17 cellular contexts compared by ENCODE assay signal in the genomic region with DNA sequence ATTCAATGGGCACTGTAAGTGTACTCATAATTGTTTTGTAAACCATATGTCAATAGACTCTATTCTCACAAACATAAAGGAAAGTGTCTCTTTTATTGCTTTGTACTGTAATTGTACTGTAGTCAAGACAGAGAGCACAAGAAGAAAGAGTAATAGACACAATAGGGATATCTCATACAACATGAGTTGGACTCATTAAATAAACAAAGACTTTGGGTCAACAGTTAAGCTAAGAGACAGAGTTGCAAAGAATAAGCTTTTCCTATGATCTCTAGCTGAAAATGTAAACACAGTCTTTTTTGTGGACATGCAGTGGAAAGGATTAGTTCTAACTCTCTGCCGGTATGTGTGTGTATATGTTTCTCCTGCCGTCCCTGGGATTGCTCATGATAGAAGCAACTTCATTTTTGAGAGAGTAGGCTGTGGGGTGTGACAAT. TPM values are rescaled to one million over a fixed set of nuclear protein-coding genes. Genes with fewer than 3 reads are reported as not detected.
A peak's percentile ranks its signal among the peaks of the same experiment; 100 is the strongest.
DNase-seq lines count a peak whose midpoint lies in the region; ATAC-seq and TF ChIP-seq lines count a peak whose summit lies in the region.
"Had no signal": no experiment of that assay in that cellular context is flagged by ENCODE, and none has a peak within 500 bp of the region (broad histone marks: within the 10 kb centered on the region; RNA-seq: fewer than 3 reads in every experiment).

No MANE protein-coding gene starts in this region.

- H3K27ac Mint-ChIP-seq in Caco-2 (ENCODE audit: unreplicated experiment) = no peak overlapping the region
- H3K27ac Mint-ChIP-seq in CD8-positive, alpha-beta T cell = no peak overlapping the region
- H3K27ac Mint-ChIP-seq: activated CD4-positive, alpha-beta memory T cell treated with anti-CD3 and anti-CD28 coated beads for 36 hours; brain had no signal

- H3K27ac ChIP-seq in mammary epithelial cell (ENCODE audit: insufficient read depth, low read depth, low read length) (no peak overlapping the region), left lung (no peak overlapping the region)
- H3K27ac ChIP-seq in CD8-positive, alpha-beta T cell (ENCODE audit: low read depth, low read length) = no peak overlapping the region
- H3K27ac ChIP-seq: prostate gland, suprapubic skin had no signal

- H2AFZ ChIP-seq in mammary epithelial cell (ENCODE audit: low read depth, low read length) = peak overlapping the region; percentile 3

- H3K36me3 Mint-ChIP-seq in Caco-2 (ENCODE audit: insufficient read depth, unreplicated experiment) = no peaks in the 10 kb centered on the region
- H3K36me3 Mint-ChIP-seq in CD8-positive, alpha-beta T cell = no peaks in the 10 kb centered on the region
- H3K36me3 Mint-ChIP-seq: activated CD4-positive, alpha-beta memory T cell treated with anti-CD3 and anti-CD28 coated beads for 36 hours; brain had no signal

- peak overlapping the region; percentile 11 for H3K4me3 Mint-ChIP-seq in Caco-2 (ENCODE audit: unreplicated experiment)
- no peak overlapping the region for H3K4me3 Mint-ChIP-seq in CD8-positive, alpha-beta T cell
- H3K4me3 Mint-ChIP-seq: activated CD4-positive, alpha-beta memory T cell treated with anti-CD3 and anti-CD28 coated beads for 36 hours; brain had no signal

- no peak overlapping the region for H3K4me2 ChIP-seq in mammary epithelial cell (ENCODE audit: insufficient read depth, low read depth, low read length)

- H3K36me3 ChIP-seq in Caco-2 (ENCODE audit: control insufficient read depth, insufficient read depth, low read length) (no peaks in the 10 kb centered on the region; the same call in 1 of the 2 replicates), mammary epithelial cell (ENCODE audit: insufficient read depth, low read length) (no peaks in the 10 kb centered on the region), left lung (no peaks in the 10 kb centered on the region)
- H3K36me3 ChIP-seq in CD8-positive, alpha-beta T cell (ENCODE audit: insufficient read depth, low read length) = no peaks in the 10 kb centered on the region
- H3K36me3 ChIP-seq: prostate gland, suprapubic skin had no signal

- POLR2A ChIA-PET in Caco-2 (lab: Charles Lee) = no interaction called here
- POLR2A ChIA-PET in CD8-positive, alpha-beta T cell (lab: Charles Lee) = no interaction called here

- H3K4me1 ChIP-seq in Caco-2 (no peaks in the 10 kb centered on the region), mammary epithelial cell (ENCODE audit: insufficient read depth, low read length) (peaks cover 29% of the 10 kb centered on the region), left lung (peaks cover 0 to 34% of the 10 kb centered on the region in 2 donors)
- no peaks in the 10 kb centered on the region for H3K4me1 ChIP-seq in CD8-positive, alpha-beta T cell (ENCODE audit: insufficient read depth, low read length)
- H3K4me1 ChIP-seq: prostate gland had no signal

- DNase-seq in Caco-2 (peak in 1 of 2 experiments; percentile 27), M059J (ENCODE audit: low read depth) (peak; percentile 66), mammary epithelial cell (peak; percentile 17), left lung (no peak)
- no peak for DNase-seq in CD8-positive, alpha-beta T cell
- DNase-seq: activated CD4-positive, alpha-beta memory T cell treated with anti-CD3 and anti-CD28 coated beads for 36 hours; activated effector memory CD4-positive, alpha-beta T cell treated with anti-CD3 and anti-CD28 coated beads, Interleukin-2, amount 50 U/mL, for 16 hours; DMS79 treated with DMSO at 0.1 percent for 48 hours; islet precursor cell; NCI-H2081 treated with DMSO at 0.1 percent for 48 hours; SHP77 had no signal

- no peaks in the 10 kb centered on the region for H3K27me3 Mint-ChIP-seq in Caco-2 (ENCODE audit: insufficient read depth, unreplicated experiment)
- no peaks in the 10 kb centered on the region for H3K27me3 Mint-ChIP-seq in CD8-positive, alpha-beta T cell (ENCODE audit: low read depth)
- H3K27me3 Mint-ChIP-seq: activated CD4-positive, alpha-beta memory T cell treated with anti-CD3 and anti-CD28 coated beads for 36 hours had no signal

- no TSS peak for BruUV-seq in Caco-2 (replicated peaks; lab: Mats Ljungman, UMichigan)
- no TSS peak for BruUV-seq in mammary epithelial cell (replicated peaks; lab: Mats Ljungman, UMichigan)

- dilution Hi-C loops in mammary epithelial cell (cut with HindIII; ENCODE audit: low sequenced_read_pairs) = no loop called here

- no peak for TF ChIP-seq CTCF in Caco-2 (IDR thresholded peaks at IDR 0.05; ENCODE audit: insufficient read depth in 1 of 2, low read depth in 1 of 2, low read length in 1 of 2, severe bottlenecking in 1 of 2, unreplicated experiment in 1 of 2)
- TF ChIP-seq CTCF in mammary epithelial cell (conservative IDR thresholded peaks at IDR 0.05 in 1 of 2, IDR thresholded peaks at IDR 0.05 in 1 of 2; ENCODE audit: extremely low read depth in 1 of 2, insufficient read depth in 1 of 2, low read depth in 1 of 2, low read length in 2 of 2) = no peak
- TF ChIP-seq CTCF in left lung (IDR thresholded peaks at IDR 0.05) = no peak
- TF ChIP-seq CTCF in CD8-positive, alpha-beta T cell (IDR thresholded peaks at IDR 0.05) = no peak

- no peaks in the 10 kb centered on the region for H3K79me2 ChIP-seq in mammary epithelial cell (ENCODE audit: insufficient read depth, low read length)

- in situ Hi-C loops in mammary epithelial cell (cut with MboI; ENCODE audit: low sequenced_read_pairs in 2 of 2) = no loop called here

- H4K20me1 ChIP-seq in mammary epithelial cell (ENCODE audit: insufficient read depth, low read length) = no peaks in the 10 kb centered on the region

- CTCF ChIA-PET in Caco-2 (lab: Charles Lee) = no interaction called here
- CTCF ChIA-PET in mammary epithelial cell (lab: Charles Lee; ENCODE audit: low non-redundant PET) = no interaction called here
- CTCF ChIA-PET in CD8-positive, alpha-beta T cell (lab: Charles Lee) = no interaction called here

- intact Hi-C loops in Caco-2 (cut with micrococcal nuclease; ENCODE audit: unreplicated experiment) = loop anchor here (1.0 kb wide), 2 partner anchors 11 to 95 kb away; no protein-coding TSS in a partner anchor
- intact Hi-C loops in mammary epithelial cell (cut with micrococcal nuclease) = loop anchor here (10.0 kb wide), 1 partner anchor 109 kb away; no protein-coding TSS in a partner anchor
- intact Hi-C loops in left lung (cut with DNase I) = no loop called here
- intact Hi-C loops in CD8-positive, alpha-beta T cell (cut with DNase I, micrococcal nuclease) = no loop called here

- H3K4me1 Mint-ChIP-seq in Caco-2 (ENCODE audit: low read depth, unreplicated experiment) = peaks cover 12% of the 10 kb centered on the region
- H3K4me1 Mint-ChIP-seq in CD8-positive, alpha-beta T cell (ENCODE audit: low read depth) = no peaks in the 10 kb centered on the region
- H3K4me1 Mint-ChIP-seq: brain had no signal

- H3K27me3 ChIP-seq in Caco-2 (replicated peaks; ENCODE audit: control insufficient read depth, insufficient read depth, low read length) = no peaks in the 10 kb centered on the region; the same call in 1 of the 2 replicates
- H3K27me3 ChIP-seq in mammary epithelial cell (ENCODE audit: insufficient read depth, low read length) = no peaks in the 10 kb centered on the region
- H3K27me3 ChIP-seq in left lung = no peaks in the 10 kb centered on the region
- H3K27me3 ChIP-seq in CD8-positive, alpha-beta T cell (ENCODE audit: insufficient read depth, low read length) = no peaks in the 10 kb centered on the region
- H3K27me3 ChIP-seq: suprapubic skin had no signal

- ATAC-seq in left lung (peak; percentile 19), GM19023 (IDR thresholded peaks at IDR 0.05; ENCODE audit: unreplicated experiment) (no peak), GM18858 (IDR thresholded peaks at IDR 0.05; ENCODE audit: unreplicated experiment) (no peak), HG03097 (IDR thresholded peaks at IDR 0.05; ENCODE audit: low FRiP score, unreplicated experiment) (no peak)
- no peak for ATAC-seq in CD8-positive, alpha-beta T cell

- no peak overlapping the region for H3K9ac ChIP-seq in mammary epithelial cell (ENCODE audit: insufficient read depth, low read length)

- H3K9me3 ChIP-seq in Caco-2 = peaks cover 2% of the 10 kb centered on the region; the same call in 1 of the 2 replicates
- no peaks in the 10 kb centered on the region for H3K9me3 ChIP-seq in mammary epithelial cell (replicated peaks; ENCODE audit: insufficient read depth, low read length)
- H3K9me3 ChIP-seq in left lung = no peaks in the 10 kb centered on the region
- no peaks in the 10 kb centered on the region for H3K9me3 ChIP-seq in CD8-positive, alpha-beta T cell (ENCODE audit: low read length)
- H3K9me3 ChIP-seq: prostate gland, suprapubic skin had no signal

- no peak overlapping the region for H3K4me3 ChIP-seq in Caco-2 (ENCODE audit: low read depth, low read length)
- no peak overlapping the region for H3K4me3 ChIP-seq in mammary epithelial cell (replicated peaks in 1 of 3; ENCODE audit: insufficient read depth in 1 of 3, low read depth in 2 of 3, low read length in 3 of 3)
- no peak overlapping the region for H3K4me3 ChIP-seq in left lung
- no peak overlapping the region for H3K4me3 ChIP-seq in CD8-positive, alpha-beta T cell (ENCODE audit: low read depth, low read length)
- H3K4me3 ChIP-seq: prostate gland, suprapubic skin had no signal

- 77% methylated on average over 2 of the region's 2 CpGs for WGBS in mammary epithelial cell (ENCODE audit: low coverage, missing lambda C conversion rate)

- H3K9me3 Mint-ChIP-seq in Caco-2 (ENCODE audit: unreplicated experiment) = no peaks in the 10 kb centered on the region
- H3K9me3 Mint-ChIP-seq in CD8-positive, alpha-beta T cell = no peaks in the 10 kb centered on the region
- H3K9me3 Mint-ChIP-seq: activated CD4-positive, alpha-beta memory T cell treated with anti-CD3 and anti-CD28 coated beads for 36 hours had no signal

RNA-seq across cellular contexts. Expression of a gene that starts 14.0 kb away (rescaled TPM):
- total RNA-seq in Caco-2 (2022) (4.3 and 5.2 TPM in 2 replicates), mammary epithelial cell (1 to 10 TPM; 1.6 to 3.3 TPM), left lung (10 to 100 TPM in 1 of 2 donors, 1 to 10 TPM in 1; 7.1 to 29.7 TPM)
- 11.3 and 14.5 TPM in 2 replicates for total RNA-seq in M059J (2014; rRNA removed; shearing (Covaris generic))
- 1.4 TPM for polyA plus RNA-seq in mammary epithelial cell
- polyA minus RNA-seq in mammary epithelial cell = 0.62 TPM
- not detected for total RNA-seq in CD8-positive, alpha-beta T cell
- total RNA-seq: activated CD4-positive, alpha-beta memory T cell treated with anti-CD3 and anti-CD28 coated beads for 36 hours had no signal

Comparison
In these comparisons a context has a peak if more than half of its experiments do, and no peak if none do; other contexts are left out.
1. DNase-seq: peak in M059J (single experiment) and mammary epithelial cell (single experiment); none in left lung (0 of 2) and CD8-positive, alpha-beta T cell (0 of 7).
2. intact Hi-C loops: an anchor here in Caco-2 (1.0 kb wide) and mammary epithelial cell (10.0 kb wide); none called in left lung and CD8-positive, alpha-beta T cell.